Comparison of ENCODE assay signal across 16 cellular contexts in the genomic region with DNA sequence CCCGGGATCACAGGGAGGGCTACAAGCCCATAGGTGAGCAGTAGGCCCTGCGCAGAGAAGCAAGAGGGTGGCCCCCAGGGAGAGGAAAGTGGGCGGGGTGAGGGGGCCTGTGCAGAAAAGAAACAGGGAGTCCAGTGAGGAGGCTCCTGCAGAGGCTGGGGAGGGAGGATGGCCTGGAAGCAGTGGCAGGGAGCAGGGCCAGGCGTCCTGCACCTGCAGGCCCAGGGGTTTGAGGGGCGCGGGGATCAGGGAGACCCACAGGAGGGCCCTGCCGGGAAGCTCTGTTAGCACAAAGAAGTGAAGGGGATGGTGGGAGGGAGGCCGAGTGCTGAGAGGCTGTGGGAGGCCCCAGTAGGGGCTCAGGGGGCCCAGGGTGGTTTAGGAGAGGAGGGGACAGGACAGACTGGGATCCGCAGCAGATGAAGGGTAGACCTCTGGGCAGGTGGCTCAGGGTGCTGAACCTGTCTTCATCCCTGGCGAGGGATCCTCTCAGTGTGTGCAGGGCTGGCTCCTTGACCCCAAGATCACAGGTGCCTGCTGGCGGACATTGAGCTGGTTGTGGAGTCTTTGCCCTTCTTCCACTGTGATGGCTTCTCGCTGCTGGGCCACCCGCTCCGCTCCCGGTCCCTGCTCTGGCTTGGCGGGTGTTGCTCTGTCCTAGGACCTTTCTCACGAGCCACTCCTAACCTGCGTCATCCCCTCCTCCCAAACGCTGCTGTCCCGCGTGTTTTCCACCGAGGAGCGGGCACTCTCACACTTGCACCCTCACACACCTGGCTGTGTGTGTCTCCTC. TPM values are rescaled to one million over a fixed set of nuclear protein-coding genes. Genes with fewer than 3 reads are reported as not detected.
DNase-seq lines count a peak whose midpoint lies in the region; ATAC-seq and TF ChIP-seq lines count a peak whose summit lies in the region.
"Had no signal": no experiment of that assay in that cellular context is flagged by ENCODE, and none has a peak within 500 bp of the region (broad histone marks: within the 10 kb centered on the region; RNA-seq: fewer than 3 reads in every experiment).

No MANE protein-coding gene starts in this region.

- TF ChIP-seq CTCF in Peyer's patch (IDR thresholded peaks at IDR 0.05), result no peak

- CTCF ChIA-PET in activated CD8-positive, alpha-beta memory T cell treated with anti-CD3 and anti-CD28 coated beads, Interleukin-2, amount 10 ng/mL, durations not matched to agents 7 days and 5 days (lab: Charles Lee), result interaction anchor here (0.9 kb wide), 1 partner anchor 26 kb away, joined by 3 read pairs; no protein-coding TSS in a partner anchor

- no peak overlapping the region for H3K27ac Mint-ChIP-seq in activated CD8-positive, alpha-beta memory T cell treated with anti-CD3 and anti-CD28 coated beads, Interleukin-2, amount 10 ng/mL, durations not matched to agents 7 days and 5 days
- H3K27ac Mint-ChIP-seq: activated CD4-positive, alpha-beta memory T cell treated with anti-CD3 and anti-CD28 coated beads for 36 hours had no signal

- no peak for TF ChIP-seq POLR2A in Peyer's patch (IDR thresholded peaks at IDR 0.05)

- H3K27ac ChIP-seq in Peyer's patch, result no peak overlapping the region
- H3K27ac ChIP-seq: HL-60, suprapubic skin had no signal

- H3K9me3 ChIP-seq in Peyer's patch, result peaks cover 0 to 7% (median 0%) of the 10 kb centered on the region in 4 donors
- H3K9me3 ChIP-seq: suprapubic skin had no signal

- H3K4me1 ChIP-seq in Peyer's patch, result peaks cover 0 to 10% (median under 1%) of the 10 kb centered on the region in 4 donors

- no peaks in the 10 kb centered on the region for H3K27me3 Mint-ChIP-seq in activated CD8-positive, alpha-beta memory T cell treated with anti-CD3 and anti-CD28 coated beads, Interleukin-2, amount 10 ng/mL, durations not matched to agents 7 days and 5 days
- H3K27me3 Mint-ChIP-seq: activated CD4-positive, alpha-beta memory T cell treated with anti-CD3 and anti-CD28 coated beads for 36 hours had no signal

- ATAC-seq in activated CD8-positive, alpha-beta memory T cell treated with anti-CD3 and anti-CD28 coated beads, Interleukin-2, amount 10 ng/mL, durations not matched to agents 7 days and 5 days, result peak; percentile 16
- ATAC-seq in left lobe of liver, result peak; percentile 25
- peak; percentile 8 for ATAC-seq in sciatic nerve
- no peak for ATAC-seq in GM19467 (IDR thresholded peaks at IDR 0.05; ENCODE audit: unreplicated experiment)
- no peak for ATAC-seq in GM21825 (IDR thresholded peaks at IDR 0.05; ENCODE audit: unreplicated experiment)

- H3K4me3 ChIP-seq in Peyer's patch, result no peak overlapping the region
- H3K4me3 ChIP-seq: BLaER1 treated with 17β-estradiol and CSF1 and Interleukin-3, amounts not matched to agents 10 nM and 100 nM; suprapubic skin had no signal

- H3K36me3 Mint-ChIP-seq in activated CD8-positive, alpha-beta memory T cell treated with anti-CD3 and anti-CD28 coated beads, Interleukin-2, amount 10 ng/mL, durations not matched to agents 7 days and 5 days, result peaks cover 5% of the 10 kb centered on the region
- H3K36me3 Mint-ChIP-seq: activated CD4-positive, alpha-beta memory T cell treated with anti-CD3 and anti-CD28 coated beads for 36 hours had no signal

- intact Hi-C loops in sciatic nerve (cut with DNase I), result no loop called here

- H3K9me3 Mint-ChIP-seq in activated CD8-positive, alpha-beta memory T cell treated with anti-CD3 and anti-CD28 coated beads, Interleukin-2, amount 10 ng/mL, durations not matched to agents 7 days and 5 days (ENCODE audit: low read depth), result peaks cover 4% of the 10 kb centered on the region

- H3K27me3 ChIP-seq in Peyer's patch, result no peaks in the 10 kb centered on the region
- H3K27me3 ChIP-seq: BLaER1 treated with 17β-estradiol and CSF1 and Interleukin-3, amounts not matched to agents 10 nM and 100 nM; suprapubic skin had no signal

- H3K36me3 ChIP-seq in Peyer's patch, result no peaks in the 10 kb centered on the region
- H3K36me3 ChIP-seq: suprapubic skin had no signal

- H3K4me1 Mint-ChIP-seq in activated CD8-positive, alpha-beta memory T cell treated with anti-CD3 and anti-CD28 coated beads, Interleukin-2, amount 10 ng/mL, durations not matched to agents 7 days and 5 days, result no peaks in the 10 kb centered on the region

- no peak overlapping the region for H3K4me3 Mint-ChIP-seq in activated CD8-positive, alpha-beta memory T cell treated with anti-CD3 and anti-CD28 coated beads, Interleukin-2, amount 10 ng/mL, durations not matched to agents 7 days and 5 days
- H3K4me3 Mint-ChIP-seq: activated CD4-positive, alpha-beta memory T cell treated with anti-CD3 and anti-CD28 coated beads for 36 hours had no signal

- no peak for DNase-seq in activated CD8-positive, alpha-beta memory T cell treated with anti-CD3 and anti-CD28 coated beads, Interleukin-2, amount 10 ng/mL, durations not matched to agents 7 days and 5 days
- no peak for DNase-seq in activated CD8-positive, alpha-beta memory T cell treated with anti-CD3 and anti-CD28 coated beads, Interleukin-2, amount 50 U/mL, for 48 hours
- DNase-seq in Peyer's patch (peak in 2 of 3 donors; percentile 44 to 48), left lobe of liver (ENCODE audit: low spot score) (no peak), sciatic nerve (ENCODE audit: low spot score) (peak; percentile 49), NOMO-1 treated with dmso at 0.1 percent for 144 hours (lab: John Stamatoyannopoulos, UW; ENCODE audit: unreplicated experiment) (no peak)
- DNase-seq: activated CD4-positive, alpha-beta memory T cell treated with anti-CD3 and anti-CD28 coated beads for 36 hours; activated T-cell treated with anti-CD3 and anti-CD28 coated beads, Interleukin-2, amount 50 U/mL, for 48 hours; anterior cingulate cortex; NCI-H1105; NCI-H2029 treated with DMSO at 0.1 percent for 48 hours had no signal

RNA-seq across cellular contexts. Expression of a gene that starts 31.8 kb away (rescaled TPM):
- total RNA-seq in activated CD8-positive, alpha-beta memory T cell treated with anti-CD3 and anti-CD28 coated beads, Interleukin-2, amount 10 ng/mL, durations not matched to agents 7 days and 5 days, result under 1 TPM; 0.06 to 0.12 TPM
- total RNA-seq in Peyer's patch (10 to 100 TPM in 1 of 4 donors, 1 to 10 TPM in 3; 1.1 to 22.3 (median 1.5) TPM), left lobe of liver (8.4 TPM), sciatic nerve (1.9 TPM)

RNA-seq across cellular contexts. Expression of a gene that starts 50.9 kb away (rescaled TPM):
- total RNA-seq in activated CD8-positive, alpha-beta memory T cell treated with anti-CD3 and anti-CD28 coated beads, Interleukin-2, amount 10 ng/mL, durations not matched to agents 7 days and 5 days, result 10 to 100 TPM; 35.4 to 44.6 TPM
- total RNA-seq in Peyer's patch (100 to 1,000 TPM in 3 of 4 donors, 10 to 100 TPM in 1; 98.2 to 428 (median 422) TPM), left lobe of liver (42.5 TPM), sciatic nerve (51.5 TPM)

Comparison
In these comparisons a context has a peak if more than half of its experiments do, and no peak if none do; other contexts are left out.
1. ATAC-seq: peak in activated CD8-positive, alpha-beta memory T cell treated with anti-CD3 and anti-CD28 coated beads, Interleukin-2, amount 10 ng/mL, durations not matched to agents 7 days and 5 days (single experiment), left lobe of liver (single experiment) and sciatic nerve (single experiment); none in GM19467 (single experiment) and GM21825 (single experiment).
2. DNase-seq: peak in Peyer's patch (2 of 3) and sciatic nerve (single experiment); none in activated CD8-positive, alpha-beta memory T cell treated with anti-CD3 and anti-CD28 coated beads, Interleukin-2, amount 10 ng/mL, durations not matched to agents 7 days and 5 days (single experiment), activated CD8-positive, alpha-beta memory T cell treated with anti-CD3 and anti-CD28 coated beads, Interleukin-2, amount 50 U/mL, for 48 hours (single experiment), left lobe of liver (single experiment) and NOMO-1 treated with dmso at 0.1 percent for 144 hours (single experiment).